ENCODE assay signal across 20 cellular contexts in genomic region chr9:113888361-113888760, GRCh38.
"Had no signal": no experiment of that assay in that cellular context is flagged by ENCODE, and none has a peak within 500 bp of the region (broad histone marks: within the 10 kb centered on the region; RNA-seq: fewer than 3 reads in every experiment).

No MANE protein-coding gene starts in this region.

- H3K9me3 ChIP-seq: suprapubic skin had no signal

- H3K4me3 ChIP-seq: hepatocyte, lung, right atrium auricular region, suprapubic skin had no signal

- H3K27ac ChIP-seq: foreskin keratinocyte, hepatocyte, right atrium auricular region, suprapubic skin, WERI-Rb-1 had no signal

- H3K36me3 Mint-ChIP-seq: activated naive CD4-positive, alpha-beta T cell treated with anti-CD3 and anti-CD28 coated beads, Interleukin-2, amount 10 ng/mL, durations not matched to agents 7 days and 5 days had no signal

- H3K9me3 Mint-ChIP-seq: activated CD4-positive, alpha-beta memory T cell treated with anti-CD3 and anti-CD28 coated beads, Interleukin-2, amount 10 ng/mL, durations not matched to agents 7 days and 5 days; activated naive CD4-positive, alpha-beta T cell treated with anti-CD3 and anti-CD28 coated beads, Interleukin-2, amount 10 ng/mL, durations not matched to agents 7 days and 5 days; stimulated activated naive CD8-positive, alpha-beta T cell treated with anti-CD3 and anti-CD28 coated beads, Interleukin-15, Interleukin-2, amounts not matched to agents 100 ng/mL and 50 ng/mL, for 24 hours had no signal

- H3K36me3 ChIP-seq: right atrium auricular region, suprapubic skin, WERI-Rb-1 had no signal

- DNase-seq: activated CD4-positive, alpha-beta memory T cell treated with anti-CD3 and anti-CD28 coated beads, Interleukin-2, amount 10 ng/mL, durations not matched to agents 7 days and 5 days; activated CD4-positive, alpha-beta T cell treated with anti-CD3 and anti-CD28 coated beads for 36 hours; activated CD8-positive, alpha-beta memory T cell treated with anti-CD3 and anti-CD28 coated beads, Interleukin-2, amount 50 U/mL, for 48 hours; activated effector memory CD4-positive, alpha-beta T cell treated with Interleukin-2 at 50 U/mL for 16 hours; activated naive CD4-positive, alpha-beta T cell treated with anti-CD3 and anti-CD28 coated beads, Interleukin-2, amount 10 ng/mL, durations not matched to agents 7 days and 5 days; activated naive CD8-positive, alpha-beta T cell treated with anti-CD3 and anti-CD28 coated beads, Interleukin-2, amount 50 U/mL, for 24 hours; activated T-cell treated with anti-CD3 and anti-CD28 coated beads, Interleukin-2, amount 50 U/mL, for 48 hours; aorta; effector CD8-positive, alpha-beta T cell; foreskin keratinocyte; trophoblast cell; WERI-Rb-1 had no signal

- H3K27me3 ChIP-seq: foreskin keratinocyte, hepatocyte, right atrium auricular region, suprapubic skin had no signal

- ATAC-seq: activated CD4-positive, alpha-beta T cell treated with anti-CD3 and anti-CD28 coated beads for 36 hours; activated naive CD8-positive, alpha-beta T cell treated with anti-CD3 and anti-CD28 coated beads, Interleukin-2, amount 50 U/mL, for 24 hours; esophagus mucosa; foreskin keratinocyte had no signal

- H3K27me3 Mint-ChIP-seq: activated naive CD4-positive, alpha-beta T cell treated with anti-CD3 and anti-CD28 coated beads, Interleukin-2, amount 10 ng/mL, durations not matched to agents 7 days and 5 days; progenitor cell of endocrine pancreas; stimulated activated naive CD8-positive, alpha-beta T cell treated with anti-CD3 and anti-CD28 coated beads, Interleukin-15, Interleukin-2, amounts not matched to agents 100 ng/mL and 50 ng/mL, for 24 hours had no signal

- H3K4me3 Mint-ChIP-seq: activated CD4-positive, alpha-beta memory T cell treated with anti-CD3 and anti-CD28 coated beads, Interleukin-2, amount 10 ng/mL, durations not matched to agents 7 days and 5 days; activated CD4-positive, alpha-beta T cell treated with anti-CD3 and anti-CD28 coated beads for 36 hours; activated naive CD4-positive, alpha-beta T cell treated with anti-CD3 and anti-CD28 coated beads, Interleukin-2, amount 10 ng/mL, durations not matched to agents 7 days and 5 days; activated naive CD8-positive, alpha-beta T cell treated with anti-CD3 and anti-CD28 coated beads, Interleukin-2, amount 50 U/mL, for 24 hours; neural crest cell; stimulated activated naive CD8-positive, alpha-beta T cell treated with anti-CD3 and anti-CD28 coated beads, Interleukin-15, Interleukin-2, amounts not matched to agents 100 ng/mL and 50 ng/mL, for 24 hours had no signal

- H3K27ac Mint-ChIP-seq: activated CD4-positive, alpha-beta memory T cell treated with anti-CD3 and anti-CD28 coated beads, Interleukin-2, amount 10 ng/mL, durations not matched to agents 7 days and 5 days; activated CD4-positive, alpha-beta T cell treated with anti-CD3 and anti-CD28 coated beads for 36 hours; activated naive CD4-positive, alpha-beta T cell treated with anti-CD3 and anti-CD28 coated beads, Interleukin-2, amount 10 ng/mL, durations not matched to agents 7 days and 5 days; activated naive CD8-positive, alpha-beta T cell treated with anti-CD3 and anti-CD28 coated beads, Interleukin-2, amount 50 U/mL, for 24 hours; progenitor cell of endocrine pancreas; stimulated activated naive CD8-positive, alpha-beta T cell treated with anti-CD3 and anti-CD28 coated beads, Interleukin-15, Interleukin-2, amounts not matched to agents 100 ng/mL and 50 ng/mL, for 24 hours had no signal
